ENCODE assay signal across 22 cellular contexts in the genomic region with DNA sequence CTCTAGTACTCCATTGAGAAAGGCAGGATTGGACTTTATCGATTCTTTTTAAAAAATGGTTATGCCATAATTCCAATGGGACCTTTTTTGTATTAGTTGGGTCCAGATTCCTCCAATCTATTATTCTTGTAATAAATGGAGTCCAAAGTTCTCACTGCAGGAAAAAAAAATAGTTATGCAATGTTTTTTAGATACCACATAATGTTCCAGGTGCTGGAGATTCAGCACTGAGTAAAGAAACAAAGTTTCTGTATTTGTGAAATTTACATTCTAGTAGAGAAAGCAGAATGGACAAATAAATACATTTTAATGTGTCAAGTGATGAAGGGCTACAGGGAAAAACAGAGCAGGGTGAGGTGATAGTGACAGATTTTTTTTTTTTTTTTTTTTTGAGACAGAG.
"Had no signal": no experiment of that assay in that cellular context is flagged by ENCODE, and none has a peak within 500 bp of the region (broad histone marks: within the 10 kb centered on the region; RNA-seq: fewer than 3 reads in every experiment).

No MANE protein-coding gene starts in this region.

- H3K36me3 Mint-ChIP-seq: mesothelial cell of epicardium had no signal

- H3K9me3 Mint-ChIP-seq: dendritic cell treated with granulocyte-macrophage colony-stimulating factor and Interleukin-4, amounts not matched to agents 40 ng/mL and 50 ng/mL, for 4 days; effector memory CD8-positive, alpha-beta T cell; endodermal cell had no signal

- DNase-seq: colonic mucosa; cortex of kidney; effector CD8-positive, alpha-beta T cell; effector memory CD8-positive, alpha-beta T cell; endodermal cell; erythroblast; esophagus squamous epithelium; foreskin fibroblast; foreskin melanocyte; gastrocnemius medialis; glutamatergic neuron; head of caudate nucleus; heart right ventricle; hippocampal formation; left cardiac atrium; left ventricle myocardium inferior; lower lobe of right lung; mesenchymal stem cell; mucosa of descending colon had no signal

- H3K27me3 Mint-ChIP-seq: dendritic cell treated with granulocyte-macrophage colony-stimulating factor and Interleukin-4, amounts not matched to agents 40 ng/mL and 50 ng/mL, for 4 days had no signal

- H3K4me3 Mint-ChIP-seq: dendritic cell treated with granulocyte-macrophage colony-stimulating factor and Interleukin-4, amounts not matched to agents 40 ng/mL and 50 ng/mL, for 4 days; effector memory CD8-positive, alpha-beta T cell; endodermal cell; mesothelial cell of epicardium had no signal

- ATAC-seq: effector memory CD8-positive, alpha-beta T cell; esophagus mucosa; gastrocnemius medialis; heart right ventricle; left cardiac atrium; lower lobe of right lung; mucosa of descending colon had no signal

- H3K4me1 Mint-ChIP-seq: endodermal cell had no signal

- H3K27ac Mint-ChIP-seq: dendritic cell treated with granulocyte-macrophage colony-stimulating factor and Interleukin-4, amounts not matched to agents 40 ng/mL and 50 ng/mL, for 4 days; effector memory CD8-positive, alpha-beta T cell; endodermal cell; mesothelial cell of epicardium had no signal
